8 cellular contexts compared by ENCODE assay signal in genomic region chr16:87457724-87458423, GRCh38. TPM values are rescaled to one million over a fixed set of nuclear protein-coding genes. Genes with fewer than 3 reads are reported as not detected.
A peak's percentile ranks its signal among the peaks of the same experiment; 100 is the strongest.
DNase-seq lines count a peak whose midpoint lies in the region; ATAC-seq, FAIRE-seq and TF ChIP-seq lines count a peak whose summit lies in the region.

No MANE protein-coding gene starts in this region.

- H3K27ac ChIP-seq in IMR-90 (ENCODE audit: insufficient read depth, low read length) (peak overlapping the region; percentile 47), astrocyte (ENCODE audit: low read depth, low read length) (peak overlapping the region; percentile 92)

- H3K18ac ChIP-seq in IMR-90 (ENCODE audit: low read depth, low read length) = peak overlapping the region; percentile 53; the same call in 1 of the 2 replicates

- H3K36me3 Mint-ChIP-seq in astrocyte (ENCODE audit: low read depth, unreplicated experiment) (peaks cover 10% of the 10 kb centered on the region), nephron progenitor cell (ENCODE audit: low read depth) (peaks cover 36% of the 10 kb centered on the region)

- H3K9ac ChIP-seq in IMR-90 (ENCODE audit: low read depth, low read length) = no peak overlapping the region
- peak overlapping the region; percentile 80 for H3K9ac ChIP-seq in astrocyte (ENCODE audit: low read length)

- H3K9me3 ChIP-seq in IMR-90 (ENCODE audit: control insufficient read depth, insufficient read depth, low read length) = no peaks in the 10 kb centered on the region
- H3K9me3 ChIP-seq in astrocyte (ENCODE audit: insufficient read depth, low read depth, low read length) = no peaks in the 10 kb centered on the region

- peak overlapping the region; percentile 48; the same call in 1 of the 2 replicates for H4K91ac ChIP-seq in IMR-90 (ENCODE audit: insufficient read depth, low read depth, low read length)

- H2AK5ac ChIP-seq in IMR-90 (ENCODE audit: low read depth, low read length) = peak overlapping the region; percentile 81

- CTCF ChIA-PET in IMR-90 (lab: Yijun Ruan, JAX) = no interaction called here

- BruUV-seq in IMR-90 (replicated peaks; lab: Mats Ljungman, UMichigan) = no TSS peak

- H3K4me2 ChIP-seq in IMR-90 (ENCODE audit: low read depth, low read length) = peak overlapping the region; percentile 8
- peak overlapping the region; percentile 66 for H3K4me2 ChIP-seq in astrocyte (ENCODE audit: low read length)

- H3K27me3 Mint-ChIP-seq in astrocyte (ENCODE audit: low read depth, unreplicated experiment) (no peaks in the 10 kb centered on the region), nephron progenitor cell (ENCODE audit: low read depth, poor library complexity) (peaks cover 3% of the 10 kb centered on the region)

- peak overlapping the region; percentile 46 for H3K23ac ChIP-seq in IMR-90 (ENCODE audit: low read depth, low read length)

- H3K14ac ChIP-seq in IMR-90 (replicated peaks; ENCODE audit: low read depth, low read length) = peak overlapping the region; percentile 29; the same call in 1 of the 2 replicates

- H2BK15ac ChIP-seq in IMR-90 (ENCODE audit: low read depth, low read length) = peak overlapping the region; percentile 55; the same call in 1 of the 3 replicates

- TF ChIP-seq CTCF in AG09319 (IDR thresholded peaks at IDR 0.05; ENCODE audit: low read depth, low read length) (no peak), IMR-90 (conservative IDR thresholded peaks at IDR 0.05; ENCODE audit: low read depth, low read length) (no peak), astrocyte (IDR thresholded peaks at IDR 0.05; ENCODE audit: insufficient read depth, low read depth, low read length) (no peak), nephron progenitor cell (IDR thresholded peaks at IDR 0.05) (no peak)

- H3K79me2 ChIP-seq in astrocyte (ENCODE audit: insufficient read depth, low read length) = peaks cover 50% of the 10 kb centered on the region

- H3K4me1 ChIP-seq in IMR-90 (ENCODE audit: control insufficient read depth, insufficient read depth, low read length) = peaks cover 16% of the 10 kb centered on the region
- H3K4me1 ChIP-seq in astrocyte (ENCODE audit: insufficient read depth, low read length) = peaks cover 25% of the 10 kb centered on the region

- peak; percentile 43 for FAIRE-seq in astrocyte (lab: Jason Lieb, UNC)

- H3K36me3 ChIP-seq in IMR-90 (ENCODE audit: control insufficient read depth, insufficient read depth, low read length) = peaks cover 21% of the 10 kb centered on the region
- peaks cover 4% of the 10 kb centered on the region for H3K36me3 ChIP-seq in astrocyte (ENCODE audit: insufficient read depth, low read length)

- H2AK9ac ChIP-seq in IMR-90 (replicated peaks; ENCODE audit: low read depth, low read length, poor library complexity) = peak overlapping the region; percentile 39

- peak overlapping the region; percentile 91 for H2BK120ac ChIP-seq in IMR-90 (ENCODE audit: low read depth, low read length)

- H3K9me1 ChIP-seq in IMR-90 (ENCODE audit: insufficient read depth, low read length) = peaks cover 22% of the 10 kb centered on the region

- H3K4ac ChIP-seq in IMR-90 (ENCODE audit: low read depth, low read length) = peak overlapping the region; percentile 77

- H3K27me3 ChIP-seq in IMR-90 (ENCODE audit: control insufficient read depth, insufficient read depth, low read length) (no peaks in the 10 kb centered on the region), astrocyte (ENCODE audit: insufficient read depth, low read length) (no peaks in the 10 kb centered on the region)

- H4K20me1 ChIP-seq in IMR-90 (ENCODE audit: insufficient read depth, low read length) = peaks cover 14% of the 10 kb centered on the region
- peaks cover 31% of the 10 kb centered on the region for H4K20me1 ChIP-seq in astrocyte (ENCODE audit: insufficient read depth, low read length)

- peak; percentile 97 for ATAC-seq in IMR-90 (ENCODE audit: low read depth)

- H3K9me3 Mint-ChIP-seq in astrocyte (ENCODE audit: unreplicated experiment) (no peaks in the 10 kb centered on the region), nephron progenitor cell (no peaks in the 10 kb centered on the region)

- H4K5ac ChIP-seq in IMR-90 (ENCODE audit: low read depth, low read length) = 0 out of 2 replicates have a peak overlapping the region, but pooled peaks have one; percentile 30

- peak overlapping the region in 1 of 2 experiments; percentile 26; a peak in 1 of 4 replicates for H4K8ac ChIP-seq in IMR-90 (ENCODE audit: low read depth in 2 of 2, low read length in 2 of 2)

- H3K4me3 ChIP-seq in IMR-90 (ENCODE audit: insufficient read depth, low read depth, low read length) = no peak overlapping the region
- H3K4me3 ChIP-seq in astrocyte (ENCODE audit: insufficient read depth, low read depth, low read length) = peak overlapping the region; percentile 24

- in situ Hi-C loops in IMR-90 (cut with MboI; ENCODE audit: low sequenced_read_pairs) = no loop called here

- no peak overlapping the region for H3K56ac ChIP-seq in IMR-90 (ENCODE audit: extremely low read depth, insufficient read depth, low read length)

- intact Hi-C loops in IMR-90 (cut with micrococcal nuclease) = no loop called here

- DNase-seq in AG09319 (ENCODE audit: extremely low read depth, low read depth) (peak; percentile 90), IMR-90 (peak; percentile 99), astrocyte (ENCODE audit: low read depth) (peak; percentile 99), nephron progenitor cell (no peak), cerebellar cortex (ENCODE audit: low spot score) (no peak), NCI-H128 (lab: John Stamatoyannopoulos, UW; ENCODE audit: unreplicated experiment) (no peak), NCI-H1048 (lab: John Stamatoyannopoulos, UW) (no peak)
- DNase-seq in effector CD8-positive, alpha-beta T cell (lab: John Stamatoyannopoulos, UW) = no peak

- POLR2A ChIA-PET in IMR-90 (lab: Charles Lee; ENCODE audit: unreplicated experiment) = no interaction called here

- 96% methylated on average over 5 of the region's 22 CpGs; no CpG with 5 or more reads in 1 of the 2 experiments for WGBS in IMR-90 (ENCODE audit: extremely low coverage in 2 of 2, insufficient read length in 1 of 2), 2 experiments

- H3K27ac Mint-ChIP-seq in astrocyte (ENCODE audit: unreplicated experiment) (peak overlapping the region; percentile 92), nephron progenitor cell (peak overlapping the region; percentile 69)

- no peak for TF ChIP-seq POLR2A in IMR-90 (IDR thresholded peaks at IDR 0.05; ENCODE audit: low read depth, low read length)

- no peak overlapping the region for H2AFZ ChIP-seq in IMR-90 (replicated peaks; ENCODE audit: low read length, poor library complexity)
- H2AFZ ChIP-seq in astrocyte (ENCODE audit: low read depth, low read length) = no peak overlapping the region

- peak overlapping the region; percentile 75 for H2BK20ac ChIP-seq in IMR-90 (ENCODE audit: low read depth, low read length)

- peak overlapping the region; percentile 64 for H2BK5ac ChIP-seq in IMR-90 (ENCODE audit: low read depth, low read length, poor library complexity, severe bottlenecking)

- no peak for TF ChIP-seq RAD21 in IMR-90 (IDR thresholded peaks at IDR 0.05; ENCODE audit: low read length)

- peaks cover 23 to 61% of the 10 kb centered on the region in 2 experiments for H3K79me1 ChIP-seq in IMR-90 (ENCODE audit: low read depth in 1 of 2, low read length in 2 of 2)

- H3K4me1 Mint-ChIP-seq in astrocyte (ENCODE audit: low read depth, unreplicated experiment) (peaks cover 58% of the 10 kb centered on the region), nephron progenitor cell (peaks cover 30% of the 10 kb centered on the region)

- H3K4me3 Mint-ChIP-seq in astrocyte (ENCODE audit: unreplicated experiment) = peak overlapping the region; percentile 64
- H3K4me3 Mint-ChIP-seq in nephron progenitor cell = no peak overlapping the region

- dilution Hi-C loops in IMR-90 (cut with HindIII; ENCODE audit: low sequenced_read_pairs, unreplicated experiment) = no loop called here

TF ChIP-seq in IMR-90, 13 proteins besides CTCF, POLR2A, EP300 and RAD21:
- TF ChIP-seq FOS (IDR thresholded peaks at IDR 0.05; ENCODE audit: low read depth, low read length) (peak; percentile 95), BHLHE40 (IDR thresholded peaks at IDR 0.05; ENCODE audit: low read depth, low read length) (peak; percentile 93), MAZ (IDR thresholded peaks at IDR 0.05; ENCODE audit: borderline replicate concordance, low read depth, low read length) (no peak), CHD1 (IDR thresholded peaks at IDR 0.05; ENCODE audit: low read depth, low read length) (no peak), MAFK (IDR thresholded peaks at IDR 0.05; ENCODE audit: low read depth, low read length) (no peak), RCOR1 (IDR thresholded peaks at IDR 0.05; ENCODE audit: insufficient replicate concordance, low read length) (peak; percentile 87), NFE2L2 (IDR thresholded peaks at IDR 0.05; ENCODE audit: low read depth, low read length) (no peak)

RNA-seq across cellular contexts. Expression of gene ZCCHC14, which starts 35.0 kb away (rescaled TPM):
- total RNA-seq in IMR-90 (2012; rRNA removed) = 2.5 and 2.8 TPM in 2 replicates
- 5.3 and 7.4 TPM in 2 replicates for polyA plus RNA-seq in IMR-90 (2012; rRNA removed)
- polyA plus RNA-seq in IMR-90 (2012; cell fraction: cytosol; rRNA removed) = 3.1 and 5.0 TPM in 2 replicates
- 18.4 and 27.2 TPM in 2 replicates for polyA plus RNA-seq in IMR-90 (2012; cell fraction: nucleus; rRNA removed; ENCODE audit: low replicate concordance)
- total RNA-seq in astrocyte = 19.0 and 19.2 TPM in 2 replicates

Comparison
In these comparisons a context has a peak if more than half of its experiments do, and no peak if none do; other contexts are left out.
1. DNase-seq: peak in AG09319 (single experiment), IMR-90 (single experiment) and astrocyte (single experiment); none in nephron progenitor cell (single experiment), cerebellar cortex (single experiment), NCI-H128 (single experiment), NCI-H1048 (single experiment) and effector CD8-positive, alpha-beta T cell (single experiment).